ENCODE assay signal across 19 cellular contexts in genomic region chr1:231201375-231202124, GRCh38. TPM values are rescaled to one million over a fixed set of nuclear protein-coding genes. Genes with fewer than 3 reads are reported as not detected.
DNase-seq lines count a peak whose midpoint lies in the region; ATAC-seq and FAIRE-seq lines count a peak whose summit lies in the region.
"Had no signal": no experiment of that assay in that cellular context is flagged by ENCODE, and none has a peak within 500 bp of the region (broad histone marks: within the 10 kb centered on the region; RNA-seq: fewer than 3 reads in every experiment).

No MANE protein-coding gene starts in this region.

- ATAC-seq in activated naive CD4-positive, alpha-beta T cell treated with anti-CD3 and anti-CD28 coated beads, Interleukin-2, amount 50 U/mL, for 72 hours: no peak
- ATAC-seq in stimulated activated effector memory CD8-positive, alpha-beta T cell treated with anti-CD3 and anti-CD28 coated beads, Interleukin-12 subunit alpha, Interleukin-12 subunit beta, amount 100 ng/mL, for 72 hours: peak; percentile 20
- ATAC-seq in GM19397 (IDR thresholded peaks at IDR 0.05; ENCODE audit: unreplicated experiment): no peak

- H3K27ac Mint-ChIP-seq in activated naive CD4-positive, alpha-beta T cell treated with anti-CD3 and anti-CD28 coated beads, Interleukin-2, amount 50 U/mL, for 72 hours: peak overlapping the region; percentile 44 to 74
- H3K27ac Mint-ChIP-seq in activated T-helper 1 cell treated with anti-CD3 and anti-CD28 coated beads, Interleukin-12 subunit alpha, Interleukin-12 subunit beta, Interleukin-2, Interleukin-4 antibody, amounts not matched to agents 30 ng/mL and 10 ng/mL and 1 ng/mL, durations not matched to agents 14 hours and 24 hours and 36 hours: peak overlapping the region; percentile 6
- H3K27ac Mint-ChIP-seq in stimulated activated effector memory CD8-positive, alpha-beta T cell treated with anti-CD3 and anti-CD28 coated beads, Interleukin-12 subunit alpha, Interleukin-12 subunit beta, amount 100 ng/mL, for 72 hours: no peak overlapping the region
- H3K27ac Mint-ChIP-seq: CD4-positive, alpha-beta T cell had no signal

- H3K36me3 Mint-ChIP-seq in activated naive CD4-positive, alpha-beta T cell treated with anti-CD3 and anti-CD28 coated beads, Interleukin-2, amount 50 U/mL, for 72 hours: no peaks in the 10 kb centered on the region
- no peaks in the 10 kb centered on the region for H3K36me3 Mint-ChIP-seq in activated T-helper 1 cell treated with anti-CD3 and anti-CD28 coated beads, Interleukin-12 subunit alpha, Interleukin-12 subunit beta, Interleukin-2, Interleukin-4 antibody, amounts not matched to agents 30 ng/mL and 10 ng/mL and 1 ng/mL, durations not matched to agents 14 hours and 24 hours and 36 hours (ENCODE audit: low read depth)
- no peaks in the 10 kb centered on the region for H3K36me3 Mint-ChIP-seq in stimulated activated effector memory CD8-positive, alpha-beta T cell treated with anti-CD3 and anti-CD28 coated beads, Interleukin-12 subunit alpha, Interleukin-12 subunit beta, amount 100 ng/mL, for 72 hours

- DNase-seq in activated naive CD4-positive, alpha-beta T cell treated with anti-CD3 and anti-CD28 coated beads, Interleukin-2, amount 50 U/mL, for 72 hours (ENCODE audit: low spot score in 2 of 2): no peak
- DNase-seq in activated naive CD4-positive, alpha-beta T cell treated with anti-CD3 and anti-CD28 coated beads, Interleukin-2, amount 50 U/mL, for 16 hours: no peak
- DNase-seq in HTR-8/SVneo (ENCODE audit: insufficient read length, low spot score) (no peak), CD1c-positive myeloid dendritic cell (ENCODE audit: extremely low spot score) (no peak), GF-D8 (lab: John Stamatoyannopoulos, UW) (no peak)
- no peak for DNase-seq in activated T-helper 1 cell treated with anti-CD3 and anti-CD28 coated beads, Interleukin-12 subunit alpha, Interleukin-12 subunit beta, Interleukin-2, Interleukin-4 antibody, amounts not matched to agents 30 ng/mL and 10 ng/mL and 1 ng/mL, durations not matched to agents 14 hours and 24 hours and 36 hours (ENCODE audit: low spot score)
- DNase-seq in stimulated activated effector memory CD8-positive, alpha-beta T cell treated with anti-CD3 and anti-CD28 coated beads, Interleukin-12 subunit alpha, Interleukin-12 subunit beta, amount 100 ng/mL, for 72 hours (ENCODE audit: low spot score in 2 of 2): no peak
- DNase-seq: Caco-2; CD4-positive, alpha-beta T cell; DMS153; GDM1; NCI-H1417; NCI-H1694 treated with DMSO at 0.1 percent for 48 hours; NCI-H446 treated with DMSO at 0.1 percent for 48 hours; NCI-H526 treated with DMSO at 0.1 percent for 48 hours; SJCRH30 had no signal

- peaks cover 7% of the 10 kb centered on the region for H3K4me1 Mint-ChIP-seq in activated T-helper 1 cell treated with anti-CD3 and anti-CD28 coated beads, Interleukin-12 subunit alpha, Interleukin-12 subunit beta, Interleukin-2, Interleukin-4 antibody, amounts not matched to agents 30 ng/mL and 10 ng/mL and 1 ng/mL, durations not matched to agents 14 hours and 24 hours and 36 hours (ENCODE audit: low read depth)
- peaks cover 8% of the 10 kb centered on the region for H3K4me1 Mint-ChIP-seq in stimulated activated effector memory CD8-positive, alpha-beta T cell treated with anti-CD3 and anti-CD28 coated beads, Interleukin-12 subunit alpha, Interleukin-12 subunit beta, amount 100 ng/mL, for 72 hours

- no peaks in the 10 kb centered on the region for H3K9me3 Mint-ChIP-seq in activated naive CD4-positive, alpha-beta T cell treated with anti-CD3 and anti-CD28 coated beads, Interleukin-2, amount 50 U/mL, for 72 hours
- no peaks in the 10 kb centered on the region for H3K9me3 Mint-ChIP-seq in activated T-helper 1 cell treated with anti-CD3 and anti-CD28 coated beads, Interleukin-12 subunit alpha, Interleukin-12 subunit beta, Interleukin-2, Interleukin-4 antibody, amounts not matched to agents 30 ng/mL and 10 ng/mL and 1 ng/mL, durations not matched to agents 14 hours and 24 hours and 36 hours
- no peaks in the 10 kb centered on the region for H3K9me3 Mint-ChIP-seq in stimulated activated effector memory CD8-positive, alpha-beta T cell treated with anti-CD3 and anti-CD28 coated beads, Interleukin-12 subunit alpha, Interleukin-12 subunit beta, amount 100 ng/mL, for 72 hours
- H3K9me3 Mint-ChIP-seq: CD4-positive, alpha-beta T cell had no signal

- no peak overlapping the region for H3K4me3 Mint-ChIP-seq in activated T-helper 1 cell treated with anti-CD3 and anti-CD28 coated beads, Interleukin-12 subunit alpha, Interleukin-12 subunit beta, Interleukin-2, Interleukin-4 antibody, amounts not matched to agents 30 ng/mL and 10 ng/mL and 1 ng/mL, durations not matched to agents 14 hours and 24 hours and 36 hours
- H3K4me3 Mint-ChIP-seq in stimulated activated effector memory CD8-positive, alpha-beta T cell treated with anti-CD3 and anti-CD28 coated beads, Interleukin-12 subunit alpha, Interleukin-12 subunit beta, amount 100 ng/mL, for 72 hours: no peak overlapping the region
- H3K4me3 Mint-ChIP-seq: CD4-positive, alpha-beta T cell had no signal

- intact Hi-C loops in activated T-helper 1 cell treated with anti-CD3 and anti-CD28 coated beads, Interleukin-12 subunit alpha, Interleukin-12 subunit beta, Interleukin-2, Interleukin-4 antibody, amounts not matched to agents 30 ng/mL and 10 ng/mL and 1 ng/mL, durations not matched to agents 14 hours and 24 hours and 36 hours (cut with micrococcal nuclease): no loop called here

- peaks cover 23% of the 10 kb centered on the region for H3K27me3 Mint-ChIP-seq in activated T-helper 1 cell treated with anti-CD3 and anti-CD28 coated beads, Interleukin-12 subunit alpha, Interleukin-12 subunit beta, Interleukin-2, Interleukin-4 antibody, amounts not matched to agents 30 ng/mL and 10 ng/mL and 1 ng/mL, durations not matched to agents 14 hours and 24 hours and 36 hours (ENCODE audit: insufficient read depth)

- FAIRE-seq in HTR-8/SVneo (lab: Jason Lieb, UNC): peak; percentile 26
- FAIRE-seq: H1, RCC 7860 had no signal

RNA-seq across cellular contexts. Expression of gene GNPAT, which starts 39.5 kb away (rescaled TPM):
- total RNA-seq in activated naive CD4-positive, alpha-beta T cell treated with anti-CD3 and anti-CD28 coated beads, Interleukin-2, amount 50 U/mL, for 72 hours: 10 to 100 TPM; 50.6 to 65.2 TPM
- 41.7 and 43.1 TPM in 2 replicates for total RNA-seq in activated T-helper 1 cell treated with anti-CD3 and anti-CD28 coated beads, Interleukin-12 subunit alpha, Interleukin-12 subunit beta, Interleukin-2, Interleukin-4 antibody, amounts not matched to agents 30 ng/mL and 10 ng/mL and 1 ng/mL, durations not matched to agents 14 hours and 24 hours and 36 hours

RNA-seq across cellular contexts. Expression of gene TRIM67, which starts 39.7 kb away (rescaled TPM):
- under 1 TPM in 1 of 2 donors, not detected in 1; 0.02 TPM for total RNA-seq in activated naive CD4-positive, alpha-beta T cell treated with anti-CD3 and anti-CD28 coated beads, Interleukin-2, amount 50 U/mL, for 72 hours
- not detected in 2 replicates for total RNA-seq in activated T-helper 1 cell treated with anti-CD3 and anti-CD28 coated beads, Interleukin-12 subunit alpha, Interleukin-12 subunit beta, Interleukin-2, Interleukin-4 antibody, amounts not matched to agents 30 ng/mL and 10 ng/mL and 1 ng/mL, durations not matched to agents 14 hours and 24 hours and 36 hours
- total RNA-seq: CD4-positive, alpha-beta T cell; H1; SJCRH30 had no signal
